9 cellular contexts compared by ENCODE assay signal in genomic region chr10:28734940-28735759, GRCh38. TPM values are rescaled to one million over a fixed set of nuclear protein-coding genes. Genes with fewer than 3 reads are reported as not detected.
DNase-seq lines count a peak whose midpoint lies in the region; ATAC-seq and TF ChIP-seq lines count a peak whose summit lies in the region.
"Had no signal": no experiment of that assay in that cellular context is flagged by ENCODE, and none has a peak within 500 bp of the region (broad histone marks: within the 10 kb centered on the region; RNA-seq: fewer than 3 reads in every experiment).

No MANE protein-coding gene starts in this region.

- TF ChIP-seq CTCF in fibroblast of mammary gland (conservative IDR thresholded peaks at IDR 0.05; ENCODE audit: control insufficient read depth, insufficient read depth, low read depth, low read length) (no peak), testis (IDR thresholded peaks at IDR 0.05) (no peak)

- H3K27me3 ChIP-seq in SJCRH30 (no peaks in the 10 kb centered on the region), testis (no peaks in the 10 kb centered on the region)

- ATAC-seq in GM21737 (IDR thresholded peaks at IDR 0.05; ENCODE audit: unreplicated experiment): no peak
- no peak for ATAC-seq in HG03039 (IDR thresholded peaks at IDR 0.05; ENCODE audit: unreplicated experiment)

- intact Hi-C loops in testis (cut with DNase I; ENCODE audit: low total_unique reads): no loop called here

- H3K27ac ChIP-seq in SJCRH30: no peak overlapping the region
- H3K27ac ChIP-seq in testis: no peak overlapping the region

- H3K4me1 ChIP-seq in SJCRH30 (peaks cover 3% of the 10 kb centered on the region; the same call in 1 of the 2 replicates), testis (peaks cover 6% of the 10 kb centered on the region)

- 57 to 71% methylated on average over 4 of the region's 4 CpGs for WGBS in testis, 2 donors

- H3K36me3 ChIP-seq in SJCRH30 (no peaks in the 10 kb centered on the region), testis (ENCODE audit: low read depth, missing control alignments) (no peaks in the 10 kb centered on the region)

- H3K4me3 ChIP-seq in SJCRH30 (no peak overlapping the region), fibroblast of mammary gland (ENCODE audit: control insufficient read depth, low read depth, low read length) (no peak overlapping the region), testis (no peak overlapping the region)

- DNase-seq in H4 (ENCODE audit: low spot score): peak; percentile 92
- peak; percentile 62 to 69 for DNase-seq in SJCRH30
- peak; percentile 95 for DNase-seq in fibroblast of mammary gland (ENCODE audit: low read depth)
- DNase-seq in pulmonary artery endothelial cell (ENCODE audit: low read depth, low spot score): peak; percentile 61
- no peak for DNase-seq in stimulated activated CD4-positive, alpha-beta T cell treated with anti-CD3 and anti-CD28 coated beads, Interleukin-12 subunit alpha, Interleukin-12 subunit beta, amount 100 ng/mL, for 4 hours
- no peak for DNase-seq in testis
- DNase-seq: stimulated activated CD4-positive, alpha-beta T cell treated with anti-CD3 and anti-CD28 coated beads, Interleukin-1b, Interleukin-23, amount 100 ng/mL, for 48 hours had no signal

- no peak for TF ChIP-seq POLR2A in testis (IDR thresholded peaks at IDR 0.05)

- H3K9me3 ChIP-seq in SJCRH30 (replicated peaks) (no peaks in the 10 kb centered on the region), testis (no peaks in the 10 kb centered on the region)

RNA-seq across cellular contexts. Expression of gene BAMBI, which starts 57.8 kb away (rescaled TPM):
- 51.3 and 58.9 TPM in 2 replicates for total RNA-seq in H4 (2014; rRNA removed; shearing (Covaris generic))
- total RNA-seq in SJCRH30 (2014; rRNA removed; shearing (Covaris generic)): 3.8 and 4.3 TPM in 2 replicates
- total RNA-seq in pulmonary artery endothelial cell: 3.8 and 4.8 TPM in 2 replicates
- total RNA-seq in testis: 10 to 100 TPM; 49.7 to 59.6 TPM
- 24.4 TPM for polyA plus RNA-seq in testis (ENCODE audit: insufficient read depth, low read depth, low replicate concordance)

Comparison
In these comparisons a context has a peak if more than half of its experiments do, and no peak if none do; other contexts are left out.
1. DNase-seq: peak in H4 (single experiment), SJCRH30 (2 of 2), fibroblast of mammary gland (single experiment) and pulmonary artery endothelial cell (single experiment); none in stimulated activated CD4-positive, alpha-beta T cell treated with anti-CD3 and anti-CD28 coated beads, Interleukin-12 subunit alpha, Interleukin-12 subunit beta, amount 100 ng/mL, for 4 hours (single experiment) and testis (single experiment).